In genomic region chr5:52738095-52738506, GRCh38 we compare ENCODE assay signal across 10 cellular contexts. TPM values are rescaled to one million over a fixed set of nuclear protein-coding genes. Genes with fewer than 3 reads are reported as not detected.
DNase-seq lines count a peak whose midpoint lies in the region; ATAC-seq, FAIRE-seq and TF ChIP-seq lines count a peak whose summit lies in the region.
"Had no signal": no experiment of that assay in that cellular context is flagged by ENCODE, and none has a peak within 500 bp of the region (broad histone marks: within the 10 kb centered on the region; RNA-seq: fewer than 3 reads in every experiment).

No MANE protein-coding gene starts in this region.

- TF ChIP-seq CTCF in endothelial cell of umbilical vein (IDR thresholded peaks at IDR 0.05; ENCODE audit: extremely low read depth in 1 of 2, insufficient read depth in 1 of 2, low read depth in 1 of 2, low read length in 2 of 2), result no peak

- H3K9me3 ChIP-seq in KOPT-K1 (ENCODE audit: insufficient read depth, low read length, poor library complexity, severe bottlenecking) (peaks cover 4% of the 10 kb centered on the region), endothelial cell of umbilical vein (replicated peaks; ENCODE audit: control insufficient read depth, insufficient read depth, low read length) (no peaks in the 10 kb centered on the region)

- H3K27me3 ChIP-seq in endothelial cell of umbilical vein (ENCODE audit: control insufficient read depth in 2 of 2, insufficient read depth in 2 of 2, low read length in 2 of 2), result no peaks in the 10 kb centered on the region

- dilution Hi-C loops in endothelial cell of umbilical vein (cut with MboI; ENCODE audit: extremely low pct_ligation_motif_present, low sequenced_read_pairs), result no loop called here

- no peaks in the 10 kb centered on the region for H3K79me2 ChIP-seq in endothelial cell of umbilical vein (ENCODE audit: control insufficient read depth, insufficient read depth, low read length)

- no TSS peak for BruUV-seq in endothelial cell of umbilical vein (replicated peaks; lab: Mats Ljungman, UMichigan)

- no peak overlapping the region for H3K4me3 ChIP-seq in endothelial cell of umbilical vein (replicated peaks in 1 of 3; ENCODE audit: insufficient read depth in 1 of 3, low read depth in 1 of 3, low read length in 3 of 3)

- no peaks in the 10 kb centered on the region for H3K36me3 ChIP-seq in KOPT-K1 (ENCODE audit: insufficient read depth, low read length)
- no peaks in the 10 kb centered on the region for H3K36me3 ChIP-seq in endothelial cell of umbilical vein (ENCODE audit: control insufficient read depth in 2 of 2, extremely low read depth in 1 of 2, insufficient read depth in 2 of 2, low read length in 2 of 2)

- POLR2A ChIA-PET in endothelial cell of umbilical vein (lab: Charles Lee), result no interaction called here

- ATAC-seq in GM21390 (IDR thresholded peaks at IDR 0.05; ENCODE audit: unreplicated experiment) (peak; percentile 61), left cardiac atrium (no peak)

- TF ChIP-seq POLR2A in endothelial cell of umbilical vein (IDR thresholded peaks at IDR 0.05; ENCODE audit: low read depth, low read length), result no peak

- peaks cover 19% of the 10 kb centered on the region for H3K4me1 ChIP-seq in endothelial cell of umbilical vein (ENCODE audit: control insufficient read depth, extremely low read depth, insufficient read depth, low read length)

- no peaks in the 10 kb centered on the region for H4K20me1 ChIP-seq in endothelial cell of umbilical vein (replicated peaks; ENCODE audit: control insufficient read depth, extremely low read depth, insufficient read depth, low read length)

- no peak overlapping the region for H2AFZ ChIP-seq in endothelial cell of umbilical vein (ENCODE audit: low read depth, low read length)

- peaks cover under 1% of the 10 kb centered on the region for H3K9me1 ChIP-seq in endothelial cell of umbilical vein (replicated peaks; ENCODE audit: control insufficient read depth, extremely low read depth, insufficient read depth, low read length)

- DNase-seq in ELF-1 (ENCODE audit: low read depth, low spot score) (peak; percentile 3), endothelial cell of umbilical vein (ENCODE audit: low read depth, low spot score) (peak; percentile 21), C1 segment of cervical spinal cord (lab: John Stamatoyannopoulos, UW) (no peak), NCI-H510A (lab: John Stamatoyannopoulos, UW) (no peak), left cardiac atrium (no peak)
- no peak for DNase-seq in activated CD4-positive, CD25-positive, alpha-beta regulatory T cell treated with anti-CD3 and anti-CD28 coated beads, Interleukin-2, amount 50 U/mL, for 72 hours
- DNase-seq: activated CD4-positive, alpha-beta T cell treated with anti-CD3 and anti-CD28 coated beads for 48 hours; CD4-positive, alpha-beta T cell had no signal

- H3K9ac ChIP-seq in endothelial cell of umbilical vein (replicated peaks; ENCODE audit: extremely low read depth, insufficient read depth, low read length), result no peak overlapping the region

- no peak for FAIRE-seq in endothelial cell of umbilical vein (lab: Jason Lieb, UNC)

- intact Hi-C loops in endothelial cell of umbilical vein (cut with micrococcal nuclease), result no loop called here
- intact Hi-C loops in left cardiac atrium (cut with DNase I), result no loop called here

- H3K27ac ChIP-seq in KOPT-K1 (ENCODE audit: low read depth, low read length, poor library complexity, severe bottlenecking), result peak overlapping the region; percentile 76
- no peak overlapping the region for H3K27ac ChIP-seq in endothelial cell of umbilical vein (ENCODE audit: insufficient read depth, low read depth, low read length)

- no peak overlapping the region for H3K4me2 ChIP-seq in endothelial cell of umbilical vein (ENCODE audit: insufficient read depth, low read length)

- CTCF ChIA-PET in endothelial cell of umbilical vein (lab: Charles Lee), result interaction anchor here (0.7 to 2.8 kb wide), 3 partner anchors 10 to 45 kb away, joined by 3 to 9 read pairs (median 4); no protein-coding TSS in a partner anchor

TF ChIP-seq in endothelial cell of umbilical vein, 7 proteins besides CTCF, POLR2A, EP300 and RAD21:
- TF ChIP-seq MAX (IDR thresholded peaks at IDR 0.05; ENCODE audit: insufficient read depth, insufficient read length), result no peak
- TF ChIP-seq GATA2 (IDR thresholded peaks at IDR 0.05; ENCODE audit: insufficient read depth, insufficient read length, low read depth, low read length), result no peak
- no peak for TF ChIP-seq JUN (IDR thresholded peaks at IDR 0.05; ENCODE audit: borderline replicate concordance, insufficient read depth, insufficient read length, low read depth)
- no peak for TF ChIP-seq FOS (IDR thresholded peaks at IDR 0.05; ENCODE audit: borderline replicate concordance, insufficient read depth, low read length)
- no peak for TF ChIP-seq POLR2AphosphoS5 (IDR thresholded peaks at IDR 0.05; ENCODE audit: insufficient read depth, low read depth, low read length)

RNA-seq across cellular contexts. Expression of gene ITGA1, which starts 49.6 kb away (rescaled TPM):
- 1.9 and 3.3 TPM in 2 replicates for total RNA-seq in endothelial cell of umbilical vein
- 0.65 and 1.2 TPM in 2 replicates for polyA plus RNA-seq in endothelial cell of umbilical vein
- polyA plus RNA-seq in endothelial cell of umbilical vein (2011; cell fraction: cytosol; rRNA removed), result 0.30 and 0.73 TPM in 2 replicates
- polyA plus RNA-seq in endothelial cell of umbilical vein (2011; cell fraction: nucleus; rRNA removed), result 1.6 and 2.7 TPM in 2 replicates
- 0.45 and 0.60 TPM in 2 replicates for polyA plus RNA-seq in endothelial cell of umbilical vein (2012)
- 2.5 and 5.4 TPM in 2 replicates for polyA minus RNA-seq in endothelial cell of umbilical vein
- polyA minus RNA-seq in endothelial cell of umbilical vein (2011; cell fraction: cytosol; rRNA and poly(A)+ RNA removed), result 24.3 TPM
- polyA minus RNA-seq in endothelial cell of umbilical vein (2011; cell fraction: nucleus; rRNA and poly(A)+ RNA removed), result 4.2 and 6.7 TPM in 2 replicates
- total RNA-seq in left cardiac atrium, result 10 to 100 TPM; 29.3 to 34.9 TPM

RNA-seq across cellular contexts. Expression of gene PELO, which starts 49.6 kb away (rescaled TPM):
- total RNA-seq in endothelial cell of umbilical vein (10.2 and 13.2 TPM in 2 replicates), left cardiac atrium (10 to 100 TPM; 16.1 to 23.6 TPM)
- polyA plus RNA-seq in endothelial cell of umbilical vein, result 7.8 and 8.6 TPM in 2 replicates
- 9.3 and 9.4 TPM in 2 replicates for polyA plus RNA-seq in endothelial cell of umbilical vein (2011; cell fraction: cytosol; rRNA removed)
- 6.1 and 6.8 TPM in 2 replicates for polyA plus RNA-seq in endothelial cell of umbilical vein (2011; cell fraction: nucleus; rRNA removed)
- polyA plus RNA-seq in endothelial cell of umbilical vein (2012), result 5.8 and 7.6 TPM in 2 replicates
- polyA minus RNA-seq in endothelial cell of umbilical vein, result 12.4 and 14.8 TPM in 2 replicates
- polyA minus RNA-seq in endothelial cell of umbilical vein (2011; cell fraction: cytosol; rRNA and poly(A)+ RNA removed), result 15.5 TPM
- 9.8 and 10.5 TPM in 2 replicates for polyA minus RNA-seq in endothelial cell of umbilical vein (2011; cell fraction: nucleus; rRNA and poly(A)+ RNA removed)

Comparison
In these comparisons a context has a peak if more than half of its experiments do, and no peak if none do; other contexts are left out.
1. DNase-seq: peak in ELF-1 (single experiment) and endothelial cell of umbilical vein (single experiment); none in C1 segment of cervical spinal cord (0 of 14), NCI-H510A (single experiment), activated CD4-positive, CD25-positive, alpha-beta regulatory T cell treated with anti-CD3 and anti-CD28 coated beads, Interleukin-2, amount 50 U/mL, for 72 hours (single experiment) and left cardiac atrium (single experiment).